24 cellular contexts compared by ENCODE assay signal in genomic region chr11:130031945-130032344, GRCh38.
"Had no signal": no experiment of that assay in that cellular context is flagged by ENCODE, and none has a peak within 500 bp of the region (broad histone marks: within the 10 kb centered on the region; RNA-seq: fewer than 3 reads in every experiment).

No MANE protein-coding gene starts in this region.

- H3K4me3 ChIP-seq: body of pancreas, esophagus muscularis mucosa, heart left ventricle, skin epidermis, thoracic aorta had no signal

- H3K4me1 ChIP-seq: body of pancreas, esophagus muscularis mucosa, heart left ventricle had no signal

- H3K36me3 ChIP-seq: esophagus muscularis mucosa, heart left ventricle, thoracic aorta had no signal

- H3K9me3 ChIP-seq: body of pancreas, esophagus muscularis mucosa, heart left ventricle, thoracic aorta had no signal

- H3K27me3 ChIP-seq: body of pancreas, esophagus muscularis mucosa, foreskin keratinocyte, heart left ventricle had no signal

- ATAC-seq: activated naive CD4-positive, alpha-beta T cell treated with anti-CD3 and anti-CD28 coated beads, Interleukin-2, amount 50 U/mL, for 72 hours; activated T-cell treated with anti-CD3 and anti-CD28 coated beads, Interleukin-2, amount 50 U/mL, for 72 hours; body of pancreas; effector memory CD8-positive, alpha-beta T cell; foreskin keratinocyte; heart left ventricle; natural killer cell; sciatic nerve had no signal

- FAIRE-seq: urothelium cell line had no signal

- H3K36me3 Mint-ChIP-seq: activated naive CD4-positive, alpha-beta T cell treated with anti-CD3 and anti-CD28 coated beads, Interleukin-2, amount 50 U/mL, for 72 hours; memory B cell; natural killer cell had no signal

- DNase-seq: activated CD4-positive, alpha-beta T cell treated with anti-CD3 and anti-CD28 coated beads for 4 hours; activated CD4-positive, alpha-beta T cell treated with anti-CD3 and anti-CD28 coated beads, Interleukin-2, amount 50 U/mL, for 4 hours; activated CD4-positive, CD25-positive, alpha-beta regulatory T cell; activated naive CD4-positive, alpha-beta T cell; activated T-cell treated with anti-CD3 and anti-CD28 coated beads for 4 hours; activated T-cell treated with anti-CD3 and anti-CD28 coated beads, Interleukin-2, amount 50 U/mL, for 72 hours; body of pancreas; cortex of kidney; effector memory CD8-positive, alpha-beta T cell; foreskin keratinocyte; heart left ventricle; natural killer cell; stimulated activated CD4-positive, alpha-beta T cell treated with anti-CD3 and anti-CD28 coated beads, Interleukin-12 subunit alpha, Interleukin-12 subunit beta, amount 100 ng/mL, for 4 hours; stimulated activated CD4-positive, alpha-beta T cell treated with anti-CD3 and anti-CD28 coated beads, Interleukin-4, amount 100 ng/mL, for 1 hour; trophoblast cell had no signal

- H3K9me3 Mint-ChIP-seq: activated naive CD4-positive, alpha-beta T cell treated with anti-CD3 and anti-CD28 coated beads, Interleukin-2, amount 50 U/mL, for 72 hours; activated T-cell treated with anti-CD3 and anti-CD28 coated beads, Interleukin-2, amount 50 U/mL, for 72 hours; effector memory CD8-positive, alpha-beta T cell; memory B cell; natural killer cell; stimulated activated naive CD8-positive, alpha-beta T cell treated with anti-CD3 and anti-CD28 coated beads, Interleukin-15, Interleukin-2, amounts not matched to agents 100 ng/mL and 50 ng/mL, for 24 hours had no signal

- H3K27ac Mint-ChIP-seq: activated T-cell treated with anti-CD3 and anti-CD28 coated beads, Interleukin-2, amount 50 U/mL, for 72 hours; effector memory CD8-positive, alpha-beta T cell; memory B cell; natural killer cell; progenitor cell of endocrine pancreas; stimulated activated naive CD8-positive, alpha-beta T cell treated with anti-CD3 and anti-CD28 coated beads, Interleukin-15, Interleukin-2, amounts not matched to agents 100 ng/mL and 50 ng/mL, for 24 hours had no signal

- H3K27me3 Mint-ChIP-seq: progenitor cell of endocrine pancreas had no signal

- H3K27ac ChIP-seq: body of pancreas, esophagus muscularis mucosa, foreskin keratinocyte, heart left ventricle, skin epidermis, thoracic aorta had no signal

- H3K4me1 Mint-ChIP-seq: memory B cell, natural killer cell had no signal

- H3K4me3 Mint-ChIP-seq: activated T-cell treated with anti-CD3 and anti-CD28 coated beads, Interleukin-2, amount 50 U/mL, for 72 hours; effector memory CD8-positive, alpha-beta T cell; memory B cell; natural killer cell; stimulated activated naive CD8-positive, alpha-beta T cell treated with anti-CD3 and anti-CD28 coated beads, Interleukin-15, Interleukin-2, amounts not matched to agents 100 ng/mL and 50 ng/mL, for 24 hours had no signal
